In genomic region chr12:109054124-109054513, GRCh38 we compare ENCODE assay signal across 1 cellular context.
TF ChIP-seq lines count a peak whose summit lies in the region.

No MANE protein-coding gene starts in this region.

TF ChIP-seq in HepG2, 621 proteins besides CTCF, POLR2A, EP300 and RAD21:
- TF ChIP-seq ZNF121 (CRISPR knock-in tag; IDR thresholded peaks at IDR 0.05), result peak; percentile 56; the same call in 1 of the 2 replicates
